In the genomic region with DNA sequence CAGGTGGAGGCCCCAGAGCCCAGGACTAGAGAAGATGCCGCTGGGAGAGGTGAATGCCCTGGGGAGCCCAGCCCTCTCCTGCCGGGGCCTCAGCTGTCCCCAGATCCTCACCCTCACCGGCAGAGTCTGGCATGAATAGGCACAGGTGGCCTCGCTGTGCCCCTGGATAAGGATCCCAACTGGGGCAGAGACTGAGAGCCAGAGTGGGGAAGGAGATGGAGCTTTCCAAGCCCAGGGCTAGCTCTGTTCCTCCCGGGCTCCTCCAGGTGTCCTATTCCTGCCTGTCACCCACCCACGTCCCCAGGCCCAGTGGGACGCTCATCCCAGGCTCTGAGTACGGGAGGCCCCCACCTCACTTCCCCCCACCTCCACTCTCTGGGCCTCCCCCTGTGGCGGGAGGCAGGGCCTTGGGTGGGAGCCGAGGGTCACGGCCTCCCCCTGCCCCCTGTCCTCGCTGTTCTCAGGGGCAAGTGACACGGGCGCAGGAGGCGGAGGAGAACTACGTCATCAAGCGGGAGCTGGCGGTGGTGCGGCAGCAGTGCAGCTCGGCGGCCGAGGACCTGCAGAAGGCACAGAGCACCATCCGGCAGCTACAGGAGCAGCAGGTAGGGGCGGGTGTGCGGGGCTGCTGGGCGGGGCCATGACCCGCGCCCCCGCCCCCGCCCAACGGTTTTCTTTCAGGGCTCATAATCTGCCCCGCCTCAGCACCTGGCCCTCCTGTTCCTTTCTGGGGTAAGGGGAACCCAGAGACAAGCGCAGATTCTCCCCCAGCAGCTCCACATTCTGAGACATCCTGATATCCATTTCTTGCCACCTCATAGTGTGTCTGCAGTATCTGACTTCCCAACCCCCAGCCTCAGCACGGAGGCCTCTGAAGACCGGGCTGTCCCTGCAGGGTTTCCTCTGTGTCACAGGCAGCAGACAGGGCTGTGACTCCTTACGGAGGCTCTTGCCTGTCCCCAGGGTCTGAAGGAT, we compare ENCODE assay signal across 15 cellular contexts. TPM values are rescaled to one million over a fixed set of nuclear protein-coding genes. Genes with fewer than 3 reads are reported as not detected.
DNase-seq lines count a peak whose midpoint lies in the region; ATAC-seq lines count a peak whose summit lies in the region.
"Had no signal": no experiment of that assay in that cellular context is flagged by ENCODE, and none has a peak within 500 bp of the region (broad histone marks: within the 10 kb centered on the region; RNA-seq: fewer than 3 reads in every experiment).

No MANE protein-coding gene starts in this region.

- H2AFZ ChIP-seq in neuronal stem cell (ENCODE audit: low read length): no peak overlapping the region

- peak overlapping the region; percentile 98 for H2BK15ac ChIP-seq in neuronal stem cell (ENCODE audit: low read length)

- no peak overlapping the region for H3K27ac ChIP-seq in ectodermal cell (ENCODE audit: insufficient read depth, low read depth, low read length, poor library complexity, severe bottlenecking)
- no peak overlapping the region for H3K27ac ChIP-seq in neuronal stem cell (replicated peaks; ENCODE audit: low read length)
- H3K27ac ChIP-seq: 22Rv1, gastrocnemius medialis, stomach had no signal

- H3K14ac ChIP-seq in neuronal stem cell (ENCODE audit: low read length): peak overlapping the region; percentile 71

- H3K4me2 ChIP-seq in neuronal stem cell (ENCODE audit: insufficient read depth, low read length, poor library complexity, severe bottlenecking): peak overlapping the region; percentile 73

- DNase-seq in DMS 273 (lab: John Stamatoyannopoulos, UW; ENCODE audit: unreplicated experiment): peak; percentile 61
- DNase-seq in DMS 273 treated with DMSO at 0.1 percent for 48 hours (lab: John Stamatoyannopoulos, UW): no peak
- peak; percentile 21 for DNase-seq in NCI-H2107 treated with DMSO at 0.1 percent for 48 hours (lab: John Stamatoyannopoulos, UW; ENCODE audit: unreplicated experiment)
- DNase-seq in neuronal stem cell (ENCODE audit: low spot score): peak; percentile 58
- no peak for DNase-seq in stimulated activated CD4-positive, alpha-beta T cell treated with anti-CD3 and anti-CD28 coated beads, Interleukin-15, amount 100 ng/mL, for 24 hours
- no peak for DNase-seq in pons (ENCODE audit: low spot score)
- DNase-seq: Calu3; gastrocnemius medialis; mammary epithelial cell; NK-92 treated with Interleukin-12 subunit alpha and Interleukin-12 subunit beta, amount 100 ng/mL, for 24 hours; stimulated activated CD4-positive, alpha-beta T cell treated with anti-CD3 and anti-CD28 coated beads, Interleukin-2, amount 100 ng/mL, for 48 hours; stomach had no signal

- H2AK5ac ChIP-seq in neuronal stem cell (ENCODE audit: low read depth, low read length): peak overlapping the region; percentile 95

- peaks cover 18% of the 10 kb centered on the region for H3K4me1 ChIP-seq in ectodermal cell (ENCODE audit: control insufficient read depth, insufficient read depth, low read length)
- H3K4me1 ChIP-seq in neuronal stem cell (ENCODE audit: control insufficient read depth in 2 of 2, insufficient read depth in 1 of 2, low read depth in 1 of 2, low read length in 2 of 2): peaks cover 3 to 20% of the 10 kb centered on the region in 2 donors
- H3K4me1 ChIP-seq: gastrocnemius medialis had no signal

- no peak for ATAC-seq in HG02970 (IDR thresholded peaks at IDR 0.05; ENCODE audit: low FRiP score, unreplicated experiment)
- ATAC-seq: gastrocnemius medialis had no signal

- peak overlapping the region; percentile 96 for H3K18ac ChIP-seq in neuronal stem cell (ENCODE audit: low read length)

- H2BK5ac ChIP-seq in neuronal stem cell (ENCODE audit: low read length): no peak overlapping the region

- peak overlapping the region; percentile 18 for H2BK120ac ChIP-seq in neuronal stem cell (ENCODE audit: low read depth, low read length)

- H3K79me1 ChIP-seq in neuronal stem cell (ENCODE audit: low read depth, low read length): peaks cover 2% of the 10 kb centered on the region

- no peaks in the 10 kb centered on the region for H3K9me3 ChIP-seq in ectodermal cell (ENCODE audit: control insufficient read depth, low read length)
- H3K9me3 ChIP-seq in neuronal stem cell (replicated peaks in 1 of 2; ENCODE audit: control insufficient read depth in 2 of 2, insufficient read depth in 1 of 2, low read depth in 1 of 2, low read length in 2 of 2): no peaks in the 10 kb centered on the region
- H3K9me3 ChIP-seq: gastrocnemius medialis, stomach had no signal

- no peak overlapping the region for H2BK12ac ChIP-seq in neuronal stem cell (ENCODE audit: low read length)

- H3K23ac ChIP-seq in neuronal stem cell (ENCODE audit: low read depth, low read length, poor library complexity): peak overlapping the region; percentile 89

- H3K4me3 ChIP-seq in ectodermal cell (ENCODE audit: insufficient read depth, low read depth, low read length) (peak overlapping the region; percentile 16), neuronal stem cell (ENCODE audit: low read length in 2 of 2) (peak overlapping the region in 1 of 2 donors; percentile 65)
- H3K4me3 ChIP-seq: gastrocnemius medialis, stomach had no signal

- H4K8ac ChIP-seq in neuronal stem cell (ENCODE audit: low read depth, low read length): no peak overlapping the region

- no peak overlapping the region for H4K91ac ChIP-seq in neuronal stem cell (ENCODE audit: low read depth, low read length, poor library complexity)

- peak overlapping the region; percentile 10 for H3K4ac ChIP-seq in neuronal stem cell (ENCODE audit: low read length)

- WGBS in ectodermal cell, 2 experiments: 12% methylated on average over 36 of the region's 36 CpGs
- no CpG with 5 or more reads among the region's 36 CpGs for WGBS in neuronal stem cell (ENCODE audit: extremely low coverage in 2 of 2, insufficient read length in 2 of 2, insufficient replicate concordance in 1 of 2), 2 donors

- peak overlapping the region; percentile 63 for H3K9ac ChIP-seq in neuronal stem cell (ENCODE audit: low read depth, low read length, poor library complexity)

- peaks cover 61% of the 10 kb centered on the region for H3K27me3 ChIP-seq in ectodermal cell (ENCODE audit: control insufficient read depth, insufficient read depth, low read length, poor library complexity, severe bottlenecking)
- H3K27me3 ChIP-seq in neuronal stem cell (ENCODE audit: control insufficient read depth in 3 of 3, insufficient read depth in 3 of 3, low read depth in 1 of 3, low read length in 3 of 3): peaks cover 0 to 39% (median 7%) of the 10 kb centered on the region in 3 experiments

- H3K36me3 ChIP-seq in ectodermal cell (ENCODE audit: control insufficient read depth, insufficient read depth, low read length) (no peaks in the 10 kb centered on the region), neuronal stem cell (replicated peaks in 1 of 2; ENCODE audit: control insufficient read depth in 2 of 2, insufficient read depth in 2 of 2, low read length in 2 of 2) (no peaks in the 10 kb centered on the region)
- H3K36me3 ChIP-seq: gastrocnemius medialis had no signal

RNA-seq across cellular contexts. Expression of gene PRR36, which starts 16.2 kb away (rescaled TPM):
- 32.8 TPM for polyA plus RNA-seq in ectodermal cell (2013, experiment 1 of 4)
- polyA plus RNA-seq in ectodermal cell (2013, experiment 2 of 4): 26.5 TPM
- 27.7 TPM for polyA plus RNA-seq in ectodermal cell (2013, experiment 3 of 4)
- polyA plus RNA-seq in ectodermal cell (2013, experiment 4 of 4): 30.1 TPM
- polyA plus RNA-seq in neuronal stem cell (2013, experiment 1 of 2): 21.9 TPM
- 22.3 TPM for polyA plus RNA-seq in neuronal stem cell (2013, experiment 2 of 2)

RNA-seq across cellular contexts. Expression of gene EVI5L, which starts 28.0 kb away (rescaled TPM):
- 13.6 TPM for polyA plus RNA-seq in ectodermal cell (2013, experiment 1 of 4)
- 15.8 TPM for polyA plus RNA-seq in ectodermal cell (2013, experiment 2 of 4)
- 11.1 TPM for polyA plus RNA-seq in ectodermal cell (2013, experiment 3 of 4)
- 11.9 TPM for polyA plus RNA-seq in ectodermal cell (2013, experiment 4 of 4)
- 7.4 TPM for polyA plus RNA-seq in neuronal stem cell (2013, experiment 1 of 2)
- polyA plus RNA-seq in neuronal stem cell (2013, experiment 2 of 2): 7.5 TPM

RNA-seq across cellular contexts. Expression of gene LRRC8E, which starts 30.3 kb away (rescaled TPM):
- polyA plus RNA-seq in ectodermal cell (2013, experiment 1 of 4): 0.31 TPM
- 0.21 TPM for polyA plus RNA-seq in ectodermal cell (2013, experiment 2 of 4)
- 0.37 TPM for polyA plus RNA-seq in ectodermal cell (2013, experiment 3 of 4)
- polyA plus RNA-seq in ectodermal cell (2013, experiment 4 of 4): 0.16 TPM
- 0.17 TPM for polyA plus RNA-seq in neuronal stem cell (2013, experiment 1 of 2)
- polyA plus RNA-seq in neuronal stem cell (2013, experiment 2 of 2): 0.24 TPM

RNA-seq across cellular contexts. Expression of gene MAP2K7, which starts 45.7 kb away (rescaled TPM):
- polyA plus RNA-seq in ectodermal cell (2013, experiment 1 of 4): 46.1 TPM
- 46.7 TPM for polyA plus RNA-seq in ectodermal cell (2013, experiment 2 of 4)
- polyA plus RNA-seq in ectodermal cell (2013, experiment 3 of 4): 33.4 TPM
- 36.9 TPM for polyA plus RNA-seq in ectodermal cell (2013, experiment 4 of 4)
- 32.5 TPM for polyA plus RNA-seq in neuronal stem cell (2013, experiment 1 of 2)
- polyA plus RNA-seq in neuronal stem cell (2013, experiment 2 of 2): 32.3 TPM

RNA-seq across cellular contexts. Expression of gene TGFBR3L, which starts 56.6 kb away (rescaled TPM):
- polyA plus RNA-seq in ectodermal cell (2013, experiment 1 of 4): 0.80 TPM
- not detected for polyA plus RNA-seq in ectodermal cell (2013, experiment 2 of 4)
- 1.2 TPM for polyA plus RNA-seq in ectodermal cell (2013, experiment 3 of 4)
- 1.4 TPM for polyA plus RNA-seq in ectodermal cell (2013, experiment 4 of 4)
- 1.3 TPM for polyA plus RNA-seq in neuronal stem cell (2013, experiment 1 of 2)
- polyA plus RNA-seq in neuronal stem cell (2013, experiment 2 of 2): 1.9 TPM

Comparison
In these comparisons a context has a peak if more than half of its experiments do, and no peak if none do; other contexts are left out.
1. DNase-seq: peak in DMS 273 (single experiment), NCI-H2107 treated with DMSO at 0.1 percent for 48 hours (single experiment) and neuronal stem cell (single experiment); none in DMS 273 treated with DMSO at 0.1 percent for 48 hours (single experiment), stimulated activated CD4-positive, alpha-beta T cell treated with anti-CD3 and anti-CD28 coated beads, Interleukin-15, amount 100 ng/mL, for 24 hours (single experiment) and pons (single experiment).